ENCODE assay signal across 25 cellular contexts in the genomic region with DNA sequence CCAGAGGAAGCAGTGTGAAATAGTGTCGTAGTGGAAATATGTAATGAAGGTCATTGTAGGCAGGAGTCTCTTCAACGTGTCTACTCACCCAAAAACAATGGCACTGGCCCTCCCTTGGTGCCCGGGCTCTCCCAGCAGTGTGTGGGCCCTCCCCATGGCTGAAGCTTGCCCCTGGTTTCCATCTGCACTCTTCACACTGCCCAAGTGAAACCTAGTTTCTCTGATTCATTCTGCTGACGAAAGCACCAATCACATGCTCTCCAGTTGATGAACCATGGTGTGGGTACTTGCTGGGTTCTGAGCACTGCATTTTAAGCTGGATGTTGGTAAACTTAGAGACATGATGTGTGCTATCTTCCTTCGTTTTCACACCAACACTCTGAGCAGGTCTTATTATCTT.
"Had no signal": no experiment of that assay in that cellular context is flagged by ENCODE, and none has a peak within 500 bp of the region (broad histone marks: within the 10 kb centered on the region; RNA-seq: fewer than 3 reads in every experiment).

No MANE protein-coding gene starts in this region.

- H3K4me3 ChIP-seq: dorsolateral prefrontal cortex, gastrocnemius medialis, lung, mucosa of descending colon, right lobe of liver, suprapubic skin, transverse colon, vagina had no signal

- H2AFZ ChIP-seq: parathyroid adenoma had no signal

- H3K27ac ChIP-seq: dorsolateral prefrontal cortex, epithelial cell of prostate, gastrocnemius medialis, parathyroid adenoma, right lobe of liver, suprapubic skin, transverse colon, vagina had no signal

- H3K9me3 ChIP-seq: gastrocnemius medialis, mucosa of descending colon, right lobe of liver, suprapubic skin, transverse colon, vagina had no signal

- H3K4me3 Mint-ChIP-seq: endodermal cell; mesothelial cell of epicardium; naive B cell; natural killer cell treated with Interleukin-12 subunit alpha and Interleukin-12 subunit beta and Interleukin-15 and Interleukin-18, amount 100 ng/mL, for 72 hours; neural crest cell; stimulated activated naive CD8-positive, alpha-beta T cell treated with anti-CD3 and anti-CD28 coated beads, Interleukin-15, amount 100 ng/mL, for 72 hours had no signal

- H3K4me1 ChIP-seq: gastrocnemius medialis, parathyroid adenoma, suprapubic skin, transverse colon, vagina had no signal

- DNase-seq: dorsolateral prefrontal cortex; effector CD4-positive, alpha-beta T cell; endodermal cell; foreskin fibroblast; gastrocnemius medialis; head of caudate nucleus; mesenchymal stem cell; mucosa of descending colon; naive B cell; right lobe of liver; small intestine; stimulated activated CD4-positive, alpha-beta T cell treated with anti-CD3 and anti-CD28 coated beads, Interleukin-15, amount 100 ng/mL, for 24 hours; stimulated activated CD4-positive, alpha-beta T cell treated with anti-CD3 and anti-CD28 coated beads, Interleukin-2, amount 100 ng/mL, for 48 hours; stimulated activated naive CD4-positive, alpha-beta T cell; stimulated activated naive CD8-positive, alpha-beta T cell treated with anti-CD3 and anti-CD28 coated beads, Interleukin-15, amount 100 ng/mL, for 72 hours; transverse colon had no signal

- H3K4me1 Mint-ChIP-seq: endodermal cell; naive B cell; stimulated activated naive CD8-positive, alpha-beta T cell treated with anti-CD3 and anti-CD28 coated beads, Interleukin-15, amount 100 ng/mL, for 72 hours had no signal

- H3K9me3 Mint-ChIP-seq: endodermal cell; mesothelial cell of epicardium; naive B cell; natural killer cell treated with Interleukin-12 subunit alpha and Interleukin-12 subunit beta and Interleukin-15 and Interleukin-18, amount 100 ng/mL, for 72 hours; neural crest cell; stimulated activated naive CD8-positive, alpha-beta T cell treated with anti-CD3 and anti-CD28 coated beads, Interleukin-15, amount 100 ng/mL, for 72 hours had no signal

- H3K36me3 Mint-ChIP-seq: mesothelial cell of epicardium; naive B cell; natural killer cell treated with Interleukin-12 subunit alpha and Interleukin-12 subunit beta and Interleukin-15 and Interleukin-18, amount 100 ng/mL, for 72 hours had no signal

- H3K36me3 ChIP-seq: gastrocnemius medialis, right lobe of liver, suprapubic skin, transverse colon, vagina had no signal

- H3K9ac ChIP-seq: parathyroid adenoma had no signal

- H3K27ac Mint-ChIP-seq: endodermal cell; mesothelial cell of epicardium; naive B cell; natural killer cell treated with Interleukin-12 subunit alpha and Interleukin-12 subunit beta and Interleukin-15 and Interleukin-18, amount 100 ng/mL, for 72 hours; progenitor cell of endocrine pancreas; stimulated activated naive CD8-positive, alpha-beta T cell treated with anti-CD3 and anti-CD28 coated beads, Interleukin-15, amount 100 ng/mL, for 72 hours had no signal

- H3K27me3 ChIP-seq: gastrocnemius medialis, right lobe of liver, suprapubic skin, vagina had no signal
